8 cellular contexts compared by ENCODE assay signal in the genomic region with DNA sequence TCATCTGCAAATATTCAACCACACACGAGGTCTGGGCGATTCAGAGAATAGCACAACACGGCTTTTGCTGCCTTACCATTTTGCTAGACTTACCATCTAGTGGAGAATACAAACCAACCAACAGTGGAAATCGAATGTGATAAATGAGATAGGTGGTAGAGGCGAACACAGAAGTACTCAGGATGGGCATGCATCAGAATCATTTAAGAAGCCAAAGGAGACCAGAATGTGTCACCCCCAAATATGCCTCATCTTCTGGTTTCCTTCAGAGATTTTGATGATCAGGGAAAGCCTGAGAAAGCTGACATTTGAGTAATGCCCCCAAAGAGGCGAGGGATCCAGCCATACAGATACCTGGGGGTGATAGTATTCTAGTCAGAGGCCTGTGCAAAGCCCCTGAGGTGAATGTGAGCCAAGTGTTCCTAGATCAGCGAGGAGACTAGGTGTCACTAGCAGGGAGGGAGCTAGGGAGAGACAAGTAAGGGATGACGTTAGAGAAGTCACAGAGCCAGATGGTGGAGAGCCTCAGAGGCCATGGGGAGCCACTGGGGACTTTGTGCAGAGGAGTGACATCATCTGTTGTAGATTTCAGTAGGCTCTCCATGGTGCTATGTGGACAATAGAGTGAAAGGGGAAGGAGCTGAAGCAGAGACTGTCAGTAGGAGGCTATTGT. TPM values are rescaled to one million over a fixed set of nuclear protein-coding genes. Genes with fewer than 3 reads are reported as not detected.
DNase-seq lines count a peak whose midpoint lies in the region; ATAC-seq and TF ChIP-seq lines count a peak whose summit lies in the region.

No MANE protein-coding gene starts in this region.

- POLR2A ChIA-PET in activated naive CD8-positive, alpha-beta T cell treated with anti-CD3 and anti-CD28 coated beads, Interleukin-2, amount 10 ng/mL, durations not matched to agents 7 days and 5 days (lab: Charles Lee) = interaction anchor here (0.6 to 2.4 kb wide), 3 partner anchors 20 to 756 kb away, joined by 3 to 7 read pairs (median 4); partner anchors contain the start of gene EOLA2

- H3K27ac Mint-ChIP-seq in activated naive CD8-positive, alpha-beta T cell treated with anti-CD3 and anti-CD28 coated beads, Interleukin-2, amount 10 ng/mL, durations not matched to agents 7 days and 5 days = peak overlapping the region; percentile 89
- H3K27ac Mint-ChIP-seq in nephron = no peak overlapping the region

- no peaks in the 10 kb centered on the region for H3K27me3 Mint-ChIP-seq in activated naive CD8-positive, alpha-beta T cell treated with anti-CD3 and anti-CD28 coated beads, Interleukin-2, amount 10 ng/mL, durations not matched to agents 7 days and 5 days
- H3K27me3 Mint-ChIP-seq in nephron (ENCODE audit: low read depth) = no peaks in the 10 kb centered on the region

- DNase-seq in KBM-7 (peak; percentile 52), DMS153 (lab: John Stamatoyannopoulos, UW) (no peak), NCI-H1105 (lab: John Stamatoyannopoulos, UW) (no peak), NCI-H146 treated with DMSO at 0.1 percent for 48 hours (lab: John Stamatoyannopoulos, UW; ENCODE audit: unreplicated experiment) (no peak), midbrain (lab: John Stamatoyannopoulos, UW) (no peak)
- DNase-seq in activated naive CD8-positive, alpha-beta T cell treated with anti-CD3 and anti-CD28 coated beads, Interleukin-2, amount 10 ng/mL, durations not matched to agents 7 days and 5 days = no peak

- in situ Hi-C loops in KBM-7 (cut with MboI; ENCODE audit: low pct_unique_long_range_greater_than_20kb, low sequenced_read_pairs) = loop anchor here (25.0 kb wide), 1 partner anchor 733 kb away; no protein-coding TSS in a partner anchor

- peak overlapping the region; percentile 80 for H3K4me3 Mint-ChIP-seq in activated naive CD8-positive, alpha-beta T cell treated with anti-CD3 and anti-CD28 coated beads, Interleukin-2, amount 10 ng/mL, durations not matched to agents 7 days and 5 days
- H3K4me3 Mint-ChIP-seq in nephron = peak overlapping the region; percentile 10 to 45 (median 32)

- H3K9me3 Mint-ChIP-seq in activated naive CD8-positive, alpha-beta T cell treated with anti-CD3 and anti-CD28 coated beads, Interleukin-2, amount 10 ng/mL, durations not matched to agents 7 days and 5 days = no peaks in the 10 kb centered on the region
- H3K9me3 Mint-ChIP-seq in nephron = peaks cover 11% of the 10 kb centered on the region

- no peak for TF ChIP-seq CTCF in nephron (IDR thresholded peaks at IDR 0.05; ENCODE audit: unreplicated experiment in 3 of 3)

- H3K36me3 Mint-ChIP-seq in activated naive CD8-positive, alpha-beta T cell treated with anti-CD3 and anti-CD28 coated beads, Interleukin-2, amount 10 ng/mL, durations not matched to agents 7 days and 5 days = peaks cover 13% of the 10 kb centered on the region
- peaks cover 3% of the 10 kb centered on the region for H3K36me3 Mint-ChIP-seq in nephron (ENCODE audit: low read depth)

- H3K4me1 Mint-ChIP-seq in activated naive CD8-positive, alpha-beta T cell treated with anti-CD3 and anti-CD28 coated beads, Interleukin-2, amount 10 ng/mL, durations not matched to agents 7 days and 5 days = peaks cover 41% of the 10 kb centered on the region
- peaks cover 20% of the 10 kb centered on the region for H3K4me1 Mint-ChIP-seq in nephron

- ATAC-seq in GM18519 (IDR thresholded peaks at IDR 0.05; ENCODE audit: low FRiP score, unreplicated experiment) = peak; percentile 39
- peak; percentile 7 for ATAC-seq in activated naive CD8-positive, alpha-beta T cell treated with anti-CD3 and anti-CD28 coated beads, Interleukin-2, amount 10 ng/mL, durations not matched to agents 7 days and 5 days (ENCODE audit: low read depth)

RNA-seq across cellular contexts. Expression of gene MTMR1, which starts 1.7 kb away (rescaled TPM):
- total RNA-seq in activated naive CD8-positive, alpha-beta T cell treated with anti-CD3 and anti-CD28 coated beads, Interleukin-2, amount 10 ng/mL, durations not matched to agents 7 days and 5 days = 10 to 100 TPM; 41.1 to 41.2 TPM
